ENCODE assay signal across 8 cellular contexts in the genomic region with DNA sequence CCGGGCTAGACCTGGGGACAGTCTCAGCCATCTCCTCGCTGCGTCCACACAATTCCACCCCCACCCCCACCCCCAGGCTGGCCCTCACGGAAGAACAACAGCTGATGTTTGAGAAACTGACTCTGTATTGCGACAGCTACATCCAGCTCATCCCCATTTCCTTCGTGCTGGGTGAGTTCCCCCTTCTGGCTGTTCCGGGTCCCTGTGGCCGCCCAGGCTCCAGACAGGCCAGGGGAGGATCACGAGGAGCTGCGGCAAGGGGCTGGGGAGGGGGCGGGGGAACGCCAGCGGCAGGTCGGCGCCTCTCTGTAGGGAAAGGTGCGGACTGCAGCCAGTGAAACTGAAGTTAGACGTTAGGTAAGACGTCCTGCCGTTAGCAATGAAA. TPM values are rescaled to one million over a fixed set of nuclear protein-coding genes. Genes with fewer than 3 reads are reported as not detected.
DNase-seq lines count a peak whose midpoint lies in the region; ATAC-seq and TF ChIP-seq lines count a peak whose summit lies in the region.

No MANE protein-coding gene starts in this region.

- H3K9me3 Mint-ChIP-seq in stimulated activated memory B cell treated with anti-CD40 and anti-IgM and Interleukin-4, amounts not matched to agents 10 μg/mL and 1 μg/mL and 100 μg/mL, for 72 hours, result no peaks in the 10 kb centered on the region

- peaks cover 9% of the 10 kb centered on the region for H3K27me3 Mint-ChIP-seq in stimulated activated memory B cell treated with anti-CD40 and anti-IgM and Interleukin-4, amounts not matched to agents 10 μg/mL and 1 μg/mL and 100 μg/mL, for 72 hours

- H3K4me3 ChIP-seq in choroid plexus epithelial cell (ENCODE audit: low read depth, low read length), result peak overlapping the region; percentile 56

- TF ChIP-seq CTCF in choroid plexus epithelial cell (conservative IDR thresholded peaks at IDR 0.05; ENCODE audit: low read depth, low read length), result peak; percentile 37

- in situ Hi-C loops in G401 (cut with HindIII; ENCODE audit: low sequenced_read_pairs), result no loop called here

- H3K4me3 Mint-ChIP-seq in stimulated activated memory B cell treated with anti-CD40 and anti-IgM and Interleukin-4, amounts not matched to agents 10 μg/mL and 1 μg/mL and 100 μg/mL, for 72 hours, result peak overlapping the region; percentile 34

- H3K4me1 Mint-ChIP-seq in stimulated activated memory B cell treated with anti-CD40 and anti-IgM and Interleukin-4, amounts not matched to agents 10 μg/mL and 1 μg/mL and 100 μg/mL, for 72 hours, result peaks cover 20% of the 10 kb centered on the region

- DNase-seq in AG08395 (ENCODE audit: low spot score) (peak; percentile 84), Kasumi-1 (lab: John Stamatoyannopoulos, UW) (peak; percentile 86 to 88), choroid plexus epithelial cell (ENCODE audit: low read depth) (peak; percentile 92), islet precursor cell (peak; percentile 92), G401 (ENCODE audit: low spot score) (no peak)

- no peak overlapping the region for H3K27ac Mint-ChIP-seq in stimulated activated memory B cell treated with anti-CD40 and anti-IgM and Interleukin-4, amounts not matched to agents 10 μg/mL and 1 μg/mL and 100 μg/mL, for 72 hours

- peaks cover 14% of the 10 kb centered on the region for H3K36me3 Mint-ChIP-seq in stimulated activated memory B cell treated with anti-CD40 and anti-IgM and Interleukin-4, amounts not matched to agents 10 μg/mL and 1 μg/mL and 100 μg/mL, for 72 hours

- ATAC-seq in stimulated activated memory B cell treated with anti-CD40 and anti-IgM and Interleukin-4, amounts not matched to agents 10 μg/mL and 1 μg/mL and 100 μg/mL, for 72 hours, result no peak
- ATAC-seq in HG03095 (IDR thresholded peaks at IDR 0.05; ENCODE audit: unreplicated experiment) (no peak), GM18511 (IDR thresholded peaks at IDR 0.05; ENCODE audit: unreplicated experiment) (no peak)

RNA-seq across cellular contexts. Expression of a gene that starts 4.9 kb away (rescaled TPM):
- total RNA-seq in G401 (2014; rRNA removed; shearing (Covaris generic)), result 0.10 and 0.18 TPM in 2 replicates

RNA-seq across cellular contexts. Expression of a gene that starts 12.4 kb away (rescaled TPM):
- total RNA-seq in G401 (2014; rRNA removed; shearing (Covaris generic)), result 588 and 699 TPM in 2 replicates

RNA-seq across cellular contexts. Expression of a gene that starts 37.7 kb away (rescaled TPM):
- total RNA-seq in G401 (2014; rRNA removed; shearing (Covaris generic)), result 12.4 and 19.0 TPM in 2 replicates
